Comparison of ENCODE assay signal across 14 cellular contexts in genomic region chr18:58501033-58501432, GRCh38.
DNase-seq lines count a peak whose midpoint lies in the region; ATAC-seq and TF ChIP-seq lines count a peak whose summit lies in the region.
"Had no signal": no experiment of that assay in that cellular context is flagged by ENCODE, and none has a peak within 500 bp of the region (broad histone marks: within the 10 kb centered on the region; RNA-seq: fewer than 3 reads in every experiment).

No MANE protein-coding gene starts in this region.

- H3K27me3 ChIP-seq in Peyer's patch = no peaks in the 10 kb centered on the region
- H3K27me3 ChIP-seq: upper lobe of right lung had no signal

- no peak overlapping the region for H3K27ac Mint-ChIP-seq in glutamatergic neuron (ENCODE audit: unreplicated experiment)
- H3K27ac Mint-ChIP-seq: activated naive CD8-positive, alpha-beta T cell treated with anti-CD3 and anti-CD28 coated beads, Interleukin-2, amount 50 U/mL, for 24 hours; natural killer cell had no signal

- no peak overlapping the region for H3K4me3 Mint-ChIP-seq in glutamatergic neuron (ENCODE audit: unreplicated experiment)
- H3K4me3 Mint-ChIP-seq: activated naive CD8-positive, alpha-beta T cell treated with anti-CD3 and anti-CD28 coated beads, Interleukin-2, amount 50 U/mL, for 24 hours; natural killer cell had no signal

- TF ChIP-seq POLR2A in Peyer's patch (IDR thresholded peaks at IDR 0.05) = no peak

- peaks cover 10% of the 10 kb centered on the region for H3K4me1 Mint-ChIP-seq in glutamatergic neuron (ENCODE audit: low read depth, unreplicated experiment)

- no peaks in the 10 kb centered on the region for H3K9me3 ChIP-seq in Peyer's patch
- H3K9me3 ChIP-seq: HAP-1, upper lobe of right lung had no signal

- H3K36me3 ChIP-seq in Peyer's patch = no peaks in the 10 kb centered on the region
- H3K36me3 ChIP-seq: HAP-1, upper lobe of right lung had no signal

- H3K4me3 ChIP-seq in Peyer's patch = no peak overlapping the region
- H3K4me3 ChIP-seq: HAP-1, skin epidermis, upper lobe of right lung had no signal

- TF ChIP-seq CTCF in Peyer's patch (IDR thresholded peaks at IDR 0.05) (no peak), glutamatergic neuron (IDR thresholded peaks at IDR 0.05; ENCODE audit: partially characterized antibody, unreplicated experiment) (no peak)

- peak overlapping the region in 2 of 4 donors; percentile 33 to 55 for H3K27ac ChIP-seq in Peyer's patch
- H3K27ac ChIP-seq: skin epidermis, upper lobe of right lung had no signal

- ATAC-seq in HG03108 (IDR thresholded peaks at IDR 0.05; ENCODE audit: unreplicated experiment) (peak; percentile 47), GM19023 (IDR thresholded peaks at IDR 0.05; ENCODE audit: unreplicated experiment) (no peak)
- ATAC-seq: activated naive CD8-positive, alpha-beta T cell treated with anti-CD3 and anti-CD28 coated beads, Interleukin-2, amount 50 U/mL, for 24 hours; upper lobe of right lung had no signal

- H3K36me3 Mint-ChIP-seq in glutamatergic neuron (ENCODE audit: unreplicated experiment) = peaks cover 4% of the 10 kb centered on the region
- H3K36me3 Mint-ChIP-seq: natural killer cell had no signal

- no peaks in the 10 kb centered on the region for H3K9me3 Mint-ChIP-seq in glutamatergic neuron (ENCODE audit: unreplicated experiment)
- H3K9me3 Mint-ChIP-seq: activated naive CD8-positive, alpha-beta T cell treated with anti-CD3 and anti-CD28 coated beads, Interleukin-2, amount 50 U/mL, for 24 hours; natural killer cell had no signal

- peaks cover 1% of the 10 kb centered on the region for H3K27me3 Mint-ChIP-seq in glutamatergic neuron (ENCODE audit: unreplicated experiment)

- DNase-seq in activated effector memory CD4-positive, alpha-beta T cell treated with anti-CD3 and anti-CD28 coated beads, Interleukin-2, amount 50 U/mL, for 16 hours = peak; percentile 10
- DNase-seq in activated effector memory CD4-positive, alpha-beta T cell treated with Interleukin-2 at 50 U/mL for 16 hours = no peak
- DNase-seq in Peyer's patch = peak in 2 of 3 donors; percentile 23 to 50
- DNase-seq in NCI-H1105 (lab: John Stamatoyannopoulos, UW) = no peak
- DNase-seq in hypothalamus (lab: John Stamatoyannopoulos, UW) = no peak
- no peak for DNase-seq in glutamatergic neuron
- DNase-seq: activated naive CD8-positive, alpha-beta T cell treated with anti-CD3 and anti-CD28 coated beads, Interleukin-2, amount 50 U/mL, for 24 hours; islet precursor cell; natural killer cell; upper lobe of right lung had no signal

- H3K4me1 ChIP-seq in Peyer's patch = peaks cover 0 to 23% (median 0%) of the 10 kb centered on the region in 4 donors
- H3K4me1 ChIP-seq: HAP-1, upper lobe of right lung had no signal

Comparison
In these comparisons a context has a peak if more than half of its experiments do, and no peak if none do; other contexts are left out.
1. DNase-seq: peak in activated effector memory CD4-positive, alpha-beta T cell treated with anti-CD3 and anti-CD28 coated beads, Interleukin-2, amount 50 U/mL, for 16 hours (single experiment) and Peyer's patch (2 of 3); none in activated effector memory CD4-positive, alpha-beta T cell treated with Interleukin-2 at 50 U/mL for 16 hours (single experiment), NCI-H1105 (single experiment), hypothalamus (0 of 51) and glutamatergic neuron (single experiment).